In the genomic region with DNA sequence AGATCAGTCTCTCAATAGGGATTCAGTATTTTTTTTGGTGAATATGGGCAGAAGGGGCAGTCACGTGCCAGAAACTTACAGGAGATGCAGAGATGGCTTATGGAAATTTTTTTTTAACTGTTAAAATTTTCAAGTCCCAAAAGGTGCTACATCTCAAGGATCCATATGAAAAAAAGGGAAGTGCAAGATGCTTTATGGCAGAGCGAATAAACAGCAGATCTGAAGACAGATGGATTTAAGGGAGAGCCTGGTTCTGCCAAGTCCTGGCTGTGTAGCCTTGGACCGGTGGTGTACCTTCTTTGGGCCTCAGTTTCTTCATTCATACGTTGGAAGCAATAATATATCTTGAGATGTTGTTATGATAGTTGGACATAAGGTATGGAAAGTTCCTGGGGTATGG, we compare ENCODE assay signal across 35 cellular contexts.
"Had no signal": no experiment of that assay in that cellular context is flagged by ENCODE, and none has a peak within 500 bp of the region (broad histone marks: within the 10 kb centered on the region; RNA-seq: fewer than 3 reads in every experiment).

No MANE protein-coding gene starts in this region.

- H3K27me3 ChIP-seq: MG63 had no signal

- H3K4me3 ChIP-seq: MG63 had no signal

- DNase-seq: Kasumi-1, MG63, MM.1S, MV-4-11, NCI-H1048, NCI-H1092, NCI-H1092 treated with DMSO at 0.1 percent for 48 hours, NCI-H1105, NCI-H1105 treated with DMSO at 0.1 percent for 48 hours, NCI-H1417, NCI-H1417 treated with DMSO at 0.1 percent for 48 hours, NCI-H1436, NCI-H1436 treated with DMSO at 0.1 percent for 48 hours, NCI-H146, NCI-H1694, NCI-H1694 treated with DMSO at 0.1 percent for 48 hours, NCI-H187, NCI-H187 treated with DMSO at 0.1 percent for 48 hours, NCI-H1930, NCI-H2029, NCI-H2029 treated with DMSO at 0.1 percent for 48 hours, NCI-H2081, NCI-H2081 treated with DMSO at 0.1 percent for 48 hours, NCI-H2107, NCI-H2171, NCI-H2171 treated with DMSO at 0.1 percent for 48 hours, NCI-H2227 treated with DMSO at 0.1 percent for 48 hours, NCI-H226, NCI-H345, NCI-H446, NCI-H446 treated with DMSO at 0.1 percent for 48 hours, NCI-H510A, NCI-H510A treated with DMSO at 0.1 percent for 48 hours, NCI-H524, NCI-H524 treated with DMSO at 0.1 percent for 48 hours had no signal

- H3K36me3 ChIP-seq: MG63 had no signal

- H3K9me3 ChIP-seq: MG63 had no signal
